17 cellular contexts compared by ENCODE assay signal in genomic region chr22:30381250-30381649, GRCh38.
"Had no signal": no experiment of that assay in that cellular context is flagged by ENCODE, and none has a peak within 500 bp of the region (broad histone marks: within the 10 kb centered on the region; RNA-seq: fewer than 3 reads in every experiment).

No MANE protein-coding gene starts in this region.

- H3K36me3 Mint-ChIP-seq: activated naive CD4-positive, alpha-beta T cell treated with anti-CD3 and anti-CD28 coated beads, Interleukin-2, amount 10 ng/mL, durations not matched to agents 7 days and 5 days had no signal

- H3K27me3 Mint-ChIP-seq: progenitor cell of endocrine pancreas had no signal

- H3K27ac Mint-ChIP-seq: activated naive CD4-positive, alpha-beta T cell treated with anti-CD3 and anti-CD28 coated beads, Interleukin-2, amount 10 ng/mL, durations not matched to agents 7 days and 5 days; nephron; progenitor cell of endocrine pancreas had no signal

- H3K9me3 Mint-ChIP-seq: activated naive CD4-positive, alpha-beta T cell treated with anti-CD3 and anti-CD28 coated beads, Interleukin-2, amount 10 ng/mL, durations not matched to agents 7 days and 5 days; nephron; T-helper 2 cell treated with Interferon-gamma antibody and Interleukin-4, amounts not matched to agents 5 μg/mL and 100 μg/mL, for 36 hours had no signal

- DNase-seq: activated naive CD4-positive, alpha-beta T cell treated with anti-CD3 and anti-CD28 coated beads, Interleukin-2, amount 10 ng/mL, durations not matched to agents 7 days and 5 days; amygdala; body of pancreas; central memory CD4-positive, alpha-beta T cell; colonic mucosa; left colon; lower lobe of right lung; occipital lobe; stimulated activated CD4-positive, alpha-beta T cell treated with anti-CD3 and anti-CD28 coated beads, Interleukin-4, amount 100 ng/mL, for 24 hours; stomach; SW 1271 had no signal

- H3K9me3 ChIP-seq: body of pancreas, colonic mucosa, lower lobe of right lung, right atrium auricular region, stomach, thoracic aorta had no signal

- H3K4me3 Mint-ChIP-seq: activated naive CD4-positive, alpha-beta T cell treated with anti-CD3 and anti-CD28 coated beads, Interleukin-2, amount 10 ng/mL, durations not matched to agents 7 days and 5 days; nephron; T-helper 2 cell treated with Interferon-gamma antibody and Interleukin-4, amounts not matched to agents 5 μg/mL and 100 μg/mL, for 36 hours had no signal

- ATAC-seq: body of pancreas, esophagus mucosa, left colon, lower lobe of right lung had no signal
